ENCODE assay signal across 1 cellular context in genomic region chrX:72309297-72310071, GRCh38.
A peak's percentile ranks its signal among the peaks of the same experiment; 100 is the strongest.
TF ChIP-seq lines count a peak whose summit lies in the region.

No MANE protein-coding gene starts in this region.

TF ChIP-seq in HEK293, 187 proteins besides CTCF, POLR2A, EP300 and RAD21 (continued from another document):
- TF ChIP-seq, protein P1, sequence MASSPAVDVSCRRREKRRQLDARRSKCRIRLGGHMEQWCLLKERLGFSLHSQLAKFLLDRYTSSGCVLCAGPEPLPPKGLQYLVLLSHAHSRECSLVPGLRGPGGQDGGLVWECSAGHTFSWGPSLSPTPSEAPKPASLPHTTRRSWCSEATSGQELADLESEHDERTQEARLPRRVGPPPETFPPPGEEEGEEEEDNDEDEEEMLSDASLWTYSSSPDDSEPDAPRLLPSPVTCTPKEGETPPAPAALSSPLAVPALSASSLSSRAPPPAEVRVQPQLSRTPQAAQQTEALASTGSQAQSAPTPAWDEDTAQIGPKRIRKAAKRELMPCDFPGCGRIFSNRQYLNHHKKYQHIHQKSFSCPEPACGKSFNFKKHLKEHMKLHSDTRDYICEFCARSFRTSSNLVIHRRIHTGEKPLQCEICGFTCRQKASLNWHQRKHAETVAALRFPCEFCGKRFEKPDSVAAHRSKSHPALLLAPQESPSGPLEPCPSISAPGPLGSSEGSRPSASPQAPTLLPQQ (tag by site-specific recombination; IDR thresholded peaks at IDR 0.05): no peak
- TF ChIP-seq PRDM10 (tag by site-specific recombination; IDR thresholded peaks at IDR 0.05) (peak; percentile 28; the same call in 1 of the 2 replicates), TCF7L2 (IDR thresholded peaks at IDR 0.05; ENCODE audit: borderline replicate concordance, low read depth, low read length) (no peak), ZNF335 (tag by site-specific recombination; conservative IDR thresholded peaks at IDR 0.05) (peak; percentile 48; the same call in 1 of the 2 replicates), ZNF624 (tag by site-specific recombination; IDR thresholded peaks at IDR 0.05) (no peak), ZNF501 (tag by site-specific recombination; IDR thresholded peaks at IDR 0.05) (0 out of 2 replicates have a peak, but pooled peaks have one; percentile 2), ZBTB17 (tag by site-specific recombination; IDR thresholded peaks at IDR 0.05) (peak; percentile 25; the same call in 1 of the 2 replicates)
